ENCODE assay signal across 16 cellular contexts in genomic region chr6:10315631-10316145, GRCh38.
A peak's percentile ranks its signal among the peaks of the same experiment; 100 is the strongest.
DNase-seq lines count a peak whose midpoint lies in the region; ATAC-seq and TF ChIP-seq lines count a peak whose summit lies in the region.
"Had no signal": no experiment of that assay in that cellular context is flagged by ENCODE, and none has a peak within 500 bp of the region (broad histone marks: within the 10 kb centered on the region; RNA-seq: fewer than 3 reads in every experiment).

No MANE protein-coding gene starts in this region.

- H3K27me3 Mint-ChIP-seq in activated T-helper 17 cell treated with anti-CD3 and anti-CD28 coated beads, Interleukin-2, amount 50 U/mL, for 72 hours = no peaks in the 10 kb centered on the region
- peaks cover 12% of the 10 kb centered on the region for H3K27me3 Mint-ChIP-seq in T-helper 17 cell
- H3K27me3 Mint-ChIP-seq: IgD-negative memory B cell had no signal

- DNase-seq in ELR (ENCODE audit: low read depth) = peak; percentile 47
- peak; percentile 45 for DNase-seq in SK-MEL-5 (ENCODE audit: low read depth, low spot score)
- DNase-seq in sigmoid colon = no peak
- DNase-seq in activated naive CD4-positive, alpha-beta T cell treated with Interleukin-2 at 50 U/mL for 16 hours = no peak
- DNase-seq in NCI-H2029 (lab: John Stamatoyannopoulos, UW) = no peak
- DNase-seq in T-helper 17 cell = no peak
- DNase-seq: kidney glomerular epithelial cell; naive thymus-derived CD8-positive, alpha-beta T cell; right cardiac atrium; stimulated activated CD4-positive, alpha-beta T cell treated with anti-CD3 and anti-CD28 coated beads, Interleukin-4, amount 100 ng/mL, for 1 hour; uterus had no signal

- 14 to 24% methylated on average over 3 to 4 of the region's 4 CpGs for WGBS in gastroesophageal sphincter (ENCODE audit: low coverage in 1 of 2), 2 donors
- 50 to 63% methylated on average over 4 of the region's 4 CpGs for WGBS in sigmoid colon, 2 donors

- H3K27ac ChIP-seq in gastroesophageal sphincter (peak overlapping the region; percentile 41 to 82 (median 78)), sigmoid colon (peak overlapping the region; percentile 57 to 72 (median 66))
- H3K27ac ChIP-seq: cardiac muscle cell, uterus had no signal

- peak overlapping the region in 1 of 2 donors; percentile 23 for H3K4me3 ChIP-seq in gastroesophageal sphincter
- no peak overlapping the region for H3K4me3 ChIP-seq in sigmoid colon
- H3K4me3 ChIP-seq: cardiac muscle cell, uterus had no signal

- H3K27ac Mint-ChIP-seq in activated T-helper 17 cell treated with anti-CD3 and anti-CD28 coated beads, Interleukin-2, amount 50 U/mL, for 72 hours = no peak overlapping the region
- no peak overlapping the region for H3K27ac Mint-ChIP-seq in T-helper 17 cell
- H3K27ac Mint-ChIP-seq: activated naive CD4-positive, alpha-beta T cell treated with anti-CD3 and anti-CD28 coated beads, Interleukin-2, amount 50 U/mL, for 24 hours; IgD-negative memory B cell; naive thymus-derived CD8-positive, alpha-beta T cell had no signal

- H3K9me3 ChIP-seq in gastroesophageal sphincter (no peaks in the 10 kb centered on the region), sigmoid colon (no peaks in the 10 kb centered on the region), T-helper 17 cell (ENCODE audit: control insufficient read depth, low read length, poor library complexity, severe bottlenecking) (no peaks in the 10 kb centered on the region)
- H3K9me3 ChIP-seq: uterus had no signal

- H3K9me3 Mint-ChIP-seq in activated T-helper 17 cell treated with anti-CD3 and anti-CD28 coated beads, Interleukin-2, amount 50 U/mL, for 72 hours = no peaks in the 10 kb centered on the region
- H3K9me3 Mint-ChIP-seq: activated naive CD4-positive, alpha-beta T cell treated with anti-CD3 and anti-CD28 coated beads, Interleukin-2, amount 50 U/mL, for 24 hours had no signal

- no peaks in the 10 kb centered on the region for H3K36me3 Mint-ChIP-seq in activated T-helper 17 cell treated with anti-CD3 and anti-CD28 coated beads, Interleukin-2, amount 50 U/mL, for 72 hours (ENCODE audit: low read depth)
- H3K36me3 Mint-ChIP-seq in T-helper 17 cell (ENCODE audit: low read depth) = no peaks in the 10 kb centered on the region
- H3K36me3 Mint-ChIP-seq: activated naive CD4-positive, alpha-beta T cell treated with anti-CD3 and anti-CD28 coated beads, Interleukin-2, amount 50 U/mL, for 24 hours; IgD-negative memory B cell; naive thymus-derived CD8-positive, alpha-beta T cell had no signal

- H3K36me3 ChIP-seq in gastroesophageal sphincter (no peaks in the 10 kb centered on the region), sigmoid colon (no peaks in the 10 kb centered on the region)
- H3K36me3 ChIP-seq: cardiac muscle cell, uterus had no signal

- TF ChIP-seq POLR2A in gastroesophageal sphincter (IDR thresholded peaks at IDR 0.05) (no peak), sigmoid colon (IDR thresholded peaks at IDR 0.05) (no peak)

- intact Hi-C loops in sigmoid colon (cut with DNase I) = no loop called here

- no peak for TF ChIP-seq CTCF in gastroesophageal sphincter (IDR thresholded peaks at IDR 0.05)
- TF ChIP-seq CTCF in sigmoid colon (IDR thresholded peaks at IDR 0.05) = no peak

- H3K27me3 ChIP-seq in gastroesophageal sphincter (no peaks in the 10 kb centered on the region), sigmoid colon (no peaks in the 10 kb centered on the region)
- H3K27me3 ChIP-seq: cardiac muscle cell, uterus had no signal

- no peak overlapping the region for H3K4me3 Mint-ChIP-seq in activated T-helper 17 cell treated with anti-CD3 and anti-CD28 coated beads, Interleukin-2, amount 50 U/mL, for 72 hours
- H3K4me3 Mint-ChIP-seq in T-helper 17 cell = no peak overlapping the region
- H3K4me3 Mint-ChIP-seq: activated naive CD4-positive, alpha-beta T cell treated with anti-CD3 and anti-CD28 coated beads, Interleukin-2, amount 50 U/mL, for 24 hours; IgD-negative memory B cell; naive thymus-derived CD8-positive, alpha-beta T cell had no signal

- no peaks in the 10 kb centered on the region for H3K4me1 Mint-ChIP-seq in activated T-helper 17 cell treated with anti-CD3 and anti-CD28 coated beads, Interleukin-2, amount 50 U/mL, for 72 hours
- H3K4me1 Mint-ChIP-seq in T-helper 17 cell = no peaks in the 10 kb centered on the region
- H3K4me1 Mint-ChIP-seq: activated naive CD4-positive, alpha-beta T cell treated with anti-CD3 and anti-CD28 coated beads, Interleukin-2, amount 50 U/mL, for 24 hours; IgD-negative memory B cell; naive thymus-derived CD8-positive, alpha-beta T cell had no signal

- in situ Hi-C loops in SK-MEL-5 (cut with HindIII; ENCODE audit: low pct_unique_long_range_greater_than_20kb, low sequenced_read_pairs) = no loop called here

- H3K4me1 ChIP-seq in gastroesophageal sphincter = peaks cover 0 to 20% (median 5%) of the 10 kb centered on the region in 3 donors
- H3K4me1 ChIP-seq in sigmoid colon = peaks cover 0 to 17% (median 9%) of the 10 kb centered on the region in 4 donors
- H3K4me1 ChIP-seq: uterus had no signal

- TF ChIP-seq EP300 in gastroesophageal sphincter (IDR thresholded peaks at IDR 0.05) (no peak), sigmoid colon (IDR thresholded peaks at IDR 0.05) (no peak)

- ATAC-seq in gastroesophageal sphincter = peak; percentile 6
- no peak for ATAC-seq in activated T-helper 17 cell treated with anti-CD3 and anti-CD28 coated beads, Interleukin-2, amount 50 U/mL, for 72 hours (replicated peaks)
- ATAC-seq in T-helper 17 cell = no peak
- ATAC-seq: naive thymus-derived CD8-positive, alpha-beta T cell; right cardiac atrium had no signal

Comparison
In these comparisons a context has a peak if more than half of its experiments do, and no peak if none do; other contexts are left out.
1. DNase-seq: peak in ELR (single experiment) and SK-MEL-5 (single experiment); none in sigmoid colon (single experiment), activated naive CD4-positive, alpha-beta T cell treated with Interleukin-2 at 50 U/mL for 16 hours (single experiment), NCI-H2029 (single experiment) and T-helper 17 cell (0 of 3).